ENCODE assay signal across 16 cellular contexts in the genomic region with DNA sequence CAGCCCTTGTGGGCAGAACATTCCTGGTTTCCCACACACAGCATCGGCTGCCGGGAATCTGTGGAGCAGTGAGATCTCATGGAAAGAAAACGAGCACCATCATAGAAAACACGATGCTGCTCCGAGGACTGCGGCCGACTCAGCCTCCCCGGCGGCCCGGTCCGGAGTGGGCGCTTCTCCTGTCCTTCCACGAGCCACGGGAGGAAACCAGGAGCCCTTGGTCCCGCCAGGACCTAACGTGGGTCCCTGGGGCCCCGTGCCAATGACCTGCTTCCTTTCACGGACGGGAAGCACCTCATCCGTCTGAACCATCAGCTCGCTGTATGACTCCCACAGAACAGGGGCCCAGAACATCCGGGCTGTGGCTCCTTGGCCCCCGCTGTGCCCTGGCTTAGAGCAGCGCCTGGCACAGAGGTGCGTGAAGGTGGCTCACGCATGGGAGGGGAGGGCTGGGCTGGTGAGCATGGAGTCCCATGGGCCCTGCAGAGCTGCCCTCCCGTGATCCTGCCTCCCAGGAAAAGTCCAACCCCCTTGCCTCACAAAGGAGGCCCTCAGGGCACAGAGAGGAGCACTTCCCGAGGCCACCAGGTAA.
"Had no signal": no experiment of that assay in that cellular context is flagged by ENCODE, and none has a peak within 500 bp of the region (broad histone marks: within the 10 kb centered on the region; RNA-seq: fewer than 3 reads in every experiment).

No MANE protein-coding gene starts in this region.

- H3K36me3 ChIP-seq: uterus had no signal

- H3K27ac Mint-ChIP-seq: activated CD4-positive, alpha-beta memory T cell treated with anti-CD3 and anti-CD28 coated beads for 36 hours; activated naive CD8-positive, alpha-beta T cell treated with anti-CD3 and anti-CD28 coated beads, Interleukin-2, amount 50 U/mL, for 24 hours; endodermal cell had no signal

- H3K9me3 ChIP-seq: tibial artery, uterus had no signal

- DNase-seq: activated CD4-positive, alpha-beta memory T cell treated with anti-CD3 and anti-CD28 coated beads for 36 hours; activated CD4-positive, CD25-positive, alpha-beta regulatory T cell treated with anti-CD3 and anti-CD28 coated beads, Interleukin-2, amount 50 U/mL, for 72 hours; activated naive CD4-positive, alpha-beta T cell; activated naive CD8-positive, alpha-beta T cell treated with anti-CD3 and anti-CD28 coated beads, Interleukin-2, amount 50 U/mL, for 24 hours; activated T-cell treated with anti-CD3 and anti-CD28 coated beads, Interleukin-2, amount 50 U/mL, for 48 hours; caudate nucleus; dermis blood vessel endothelial cell; endodermal cell; erythroblast; kidney glomerular epithelial cell; naive thymus-derived CD8-positive, alpha-beta T cell; tibial artery; uterus had no signal

- H3K4me3 ChIP-seq: hepatocyte, skin epidermis, tibial artery, uterus had no signal

- H3K4me1 Mint-ChIP-seq: endodermal cell had no signal

- H3K27ac ChIP-seq: hepatocyte, skin epidermis, tibial artery, uterus had no signal

- H3K79me2 ChIP-seq: hepatocyte had no signal

- H3K4me3 Mint-ChIP-seq: activated CD4-positive, alpha-beta memory T cell treated with anti-CD3 and anti-CD28 coated beads for 36 hours; activated naive CD8-positive, alpha-beta T cell treated with anti-CD3 and anti-CD28 coated beads, Interleukin-2, amount 50 U/mL, for 24 hours; endodermal cell had no signal

- H3K27me3 Mint-ChIP-seq: activated CD4-positive, alpha-beta memory T cell treated with anti-CD3 and anti-CD28 coated beads for 36 hours; activated naive CD8-positive, alpha-beta T cell treated with anti-CD3 and anti-CD28 coated beads, Interleukin-2, amount 50 U/mL, for 24 hours; naive thymus-derived CD8-positive, alpha-beta T cell had no signal

- H2AFZ ChIP-seq: hepatocyte had no signal

- H3K4me2 ChIP-seq: hepatocyte had no signal

- H3K4me1 ChIP-seq: tibial artery, uterus had no signal

- H3K27me3 ChIP-seq: hepatocyte, tibial artery, uterus had no signal

- ATAC-seq: activated naive CD8-positive, alpha-beta T cell treated with anti-CD3 and anti-CD28 coated beads, Interleukin-2, amount 50 U/mL, for 24 hours had no signal

- H3K9me3 Mint-ChIP-seq: activated CD4-positive, alpha-beta memory T cell treated with anti-CD3 and anti-CD28 coated beads for 36 hours; activated naive CD8-positive, alpha-beta T cell treated with anti-CD3 and anti-CD28 coated beads, Interleukin-2, amount 50 U/mL, for 24 hours; endodermal cell; naive thymus-derived CD8-positive, alpha-beta T cell; T-helper 2 cell treated with Interferon-gamma antibody and Interleukin-4, amounts not matched to agents 5 μg/mL and 100 μg/mL, for 36 hours had no signal
